Comparison of ENCODE assay signal across 14 cellular contexts in genomic region chr2:108971661-108972566, GRCh38. TPM values are rescaled to one million over a fixed set of nuclear protein-coding genes. Genes with fewer than 3 reads are reported as not detected.
DNase-seq lines count a peak whose midpoint lies in the region; TF ChIP-seq lines count a peak whose summit lies in the region.
"Had no signal": no experiment of that assay in that cellular context is flagged by ENCODE, and none has a peak within 500 bp of the region (broad histone marks: within the 10 kb centered on the region; RNA-seq: fewer than 3 reads in every experiment).

No MANE protein-coding gene starts in this region.

- no peaks in the 10 kb centered on the region for H3K9me2 ChIP-seq in GM23248 (ENCODE audit: insufficient read depth)

- no peak overlapping the region for H3K4me3 ChIP-seq in GM23248
- H3K4me3 ChIP-seq in astrocyte of the spinal cord (ENCODE audit: low read depth, low read length) = no peak overlapping the region
- H3K4me3 ChIP-seq in neural progenitor cell = no peak overlapping the region
- H3K4me3 ChIP-seq: BLaER1 treated with 17β-estradiol and CSF1 and Interleukin-3, amounts not matched to agents 10 nM and 100 nM; GM23338; spleen had no signal

- H3K27ac ChIP-seq in GM23248 (no peak overlapping the region), neural progenitor cell (no peak overlapping the region)
- H3K27ac ChIP-seq: BLaER1 treated with 17β-estradiol and CSF1 and Interleukin-3, amounts not matched to agents 10 nM and 100 nM; spleen had no signal

- peaks cover 39% of the 10 kb centered on the region for H3K4me1 Mint-ChIP-seq in neural progenitor cell

- no peaks in the 10 kb centered on the region for H3K36me3 ChIP-seq in GM23248 (ENCODE audit: low read depth)
- no peaks in the 10 kb centered on the region for H3K36me3 ChIP-seq in neural progenitor cell
- H3K36me3 ChIP-seq: BLaER1 treated with 17β-estradiol and CSF1 and Interleukin-3, amounts not matched to agents 10 nM and 100 nM; spleen had no signal

- H3K9ac ChIP-seq in GM23248 = no peak overlapping the region
- H3K9ac ChIP-seq in neural progenitor cell = no peak overlapping the region
- H3K9ac ChIP-seq: BLaER1 treated with 17β-estradiol and CSF1 and Interleukin-3, amounts not matched to agents 10 nM and 100 nM had no signal

- no peaks in the 10 kb centered on the region for H3K79me2 ChIP-seq in GM23248 (ENCODE audit: insufficient read depth)
- no peaks in the 10 kb centered on the region for H3K79me2 ChIP-seq in neural progenitor cell (ENCODE audit: low read depth)

- H3K4me1 ChIP-seq in GM23248 (ENCODE audit: insufficient read depth) = peaks cover 6% of the 10 kb centered on the region; the same call in 1 of the 2 replicates
- H3K4me1 ChIP-seq in neural progenitor cell = no peaks in the 10 kb centered on the region
- H3K4me1 ChIP-seq: spleen had no signal

- no peak overlapping the region for H3K4me3 Mint-ChIP-seq in neural progenitor cell
- H3K4me3 Mint-ChIP-seq: endodermal cell, GM23338 had no signal

- H3K9me3 ChIP-seq in GM23248 (ENCODE audit: low read depth) (no peaks in the 10 kb centered on the region), neural progenitor cell (ENCODE audit: low read depth) (no peaks in the 10 kb centered on the region)
- H3K9me3 ChIP-seq: BLaER1 treated with 17β-estradiol and CSF1 and Interleukin-3, amounts not matched to agents 10 nM and 100 nM; spleen had no signal

- in situ Hi-C loops in GM23248 (cut with MboI) (no loop called here), astrocyte of the spinal cord (cut with HindIII; ENCODE audit: low sequenced_read_pairs) (no loop called here)

- TF ChIP-seq CTCF in astrocyte of the spinal cord (IDR thresholded peaks at IDR 0.05; ENCODE audit: low read depth, low read length) (no peak), neural progenitor cell (IDR thresholded peaks at IDR 0.05) (no peak)

- H2AFZ ChIP-seq in GM23248 (peak overlapping the region; percentile 43), neural progenitor cell (replicated peaks) (no peak overlapping the region)
- H2AFZ ChIP-seq: GM23338 had no signal

- peaks cover 43% of the 10 kb centered on the region for H3K27me3 ChIP-seq in GM23248 (replicated peaks; ENCODE audit: insufficient read depth)
- no peaks in the 10 kb centered on the region for H3K27me3 ChIP-seq in neural progenitor cell
- H3K27me3 ChIP-seq: BLaER1 treated with 17β-estradiol and CSF1 and Interleukin-3, amounts not matched to agents 10 nM and 100 nM; spleen had no signal

- WGBS in GM23248 (ENCODE audit: low coverage in 1 of 2, low lambda C conversion rate in 2 of 2, missing lambda C conversion rate in 2 of 2), 2 experiments = 12% methylated on average over 22 of the region's 22 CpGs

- H3K4me2 ChIP-seq in GM23248 (ENCODE audit: unreplicated experiment) (peak overlapping the region; percentile 17), neural progenitor cell (no peak overlapping the region)
- H3K4me2 ChIP-seq: BLaER1 treated with 17β-estradiol and CSF1 and Interleukin-3, amounts not matched to agents 10 nM and 100 nM; GM23338 had no signal

- H3K27me3 Mint-ChIP-seq in neural progenitor cell (ENCODE audit: insufficient read depth, low read depth) = peaks cover 6% of the 10 kb centered on the region

- peak; percentile 80 for DNase-seq in AG08395 (ENCODE audit: low spot score)
- peak; percentile 85 for DNase-seq in GM23248
- peak; percentile 9 for DNase-seq in astrocyte of the spinal cord (ENCODE audit: low read depth, low spot score)
- peak; percentile 51 for DNase-seq in kidney glomerular epithelial cell (lab: John Stamatoyannopoulos, UW)
- DNase-seq in head of caudate nucleus = no peak
- no peak for DNase-seq in neural progenitor cell (ENCODE audit: low spot score)
- no peak for DNase-seq in NCI-H2081 treated with DMSO at 0.1 percent for 48 hours (lab: John Stamatoyannopoulos, UW)
- no peak for DNase-seq in SK-N-DZ (ENCODE audit: low spot score)
- DNase-seq: endodermal cell, NCI-H1930, spleen had no signal

- H3K27ac Mint-ChIP-seq in neural progenitor cell = no peak overlapping the region
- H3K27ac Mint-ChIP-seq: endodermal cell, GM23338 had no signal

- peaks cover 4% of the 10 kb centered on the region for H3K9me3 Mint-ChIP-seq in neural progenitor cell
- H3K9me3 Mint-ChIP-seq: endodermal cell, GM23338 had no signal

- H3F3A ChIP-seq in GM23248 (ENCODE audit: insufficient read depth) (0 out of 2 replicates have a peak, but pooled peaks cover 5% of the 10 kb centered on the region), neural progenitor cell (ENCODE audit: low read depth) (no peaks in the 10 kb centered on the region)

- intact Hi-C loops in head of caudate nucleus (cut with DNase I) = no loop called here

- no peaks in the 10 kb centered on the region for H4K20me1 ChIP-seq in GM23248 (ENCODE audit: insufficient read depth)
- no peaks in the 10 kb centered on the region for H4K20me1 ChIP-seq in neural progenitor cell (ENCODE audit: low read depth)
- H4K20me1 ChIP-seq: BLaER1 treated with 17β-estradiol and CSF1 and Interleukin-3, amounts not matched to agents 10 nM and 100 nM had no signal

- no peaks in the 10 kb centered on the region for H3K36me3 Mint-ChIP-seq in neural progenitor cell

RNA-seq across cellular contexts. Expression of gene EDAR, which starts 17.1 kb away (rescaled TPM):
- total RNA-seq in GM23248 (2014; rRNA removed; shearing (Covaris generic)) = not detected in 2 replicates
- polyA plus RNA-seq in GM23248 (2016; fragmentation: Nextera tagmentation; extraction: Ambion mirVana) = not detected in 2 replicates
- not detected in 2 replicates for total RNA-seq in neural progenitor cell (ENCODE audit: low replicate concordance)
- not detected in 2 replicates for polyA plus RNA-seq in SK-N-DZ (2014; cell fraction: cytosol; rRNA removed)
- not detected in 2 replicates for polyA plus RNA-seq in SK-N-DZ (2014; cell fraction: nucleus; rRNA removed)
- total RNA-seq: endodermal cell; GM23338; T-helper 2 cell treated with Interferon-gamma antibody and Interleukin-4, amounts not matched to agents 100 ng/mL and 5 ng/mL, for 36 hours had no signal
- polyA plus RNA-seq: GM23338 had no signal

Comparison
In these comparisons a context has a peak if more than half of its experiments do, and no peak if none do; other contexts are left out.
1. DNase-seq: peak in AG08395 (single experiment), GM23248 (single experiment), astrocyte of the spinal cord (single experiment) and kidney glomerular epithelial cell (single experiment); none in head of caudate nucleus (0 of 42), neural progenitor cell (single experiment), NCI-H2081 treated with DMSO at 0.1 percent for 48 hours (single experiment) and SK-N-DZ (single experiment).